27 cellular contexts compared by ENCODE assay signal in genomic region chr9:96045811-96046210, GRCh38.
"Had no signal": no experiment of that assay in that cellular context is flagged by ENCODE, and none has a peak within 500 bp of the region (broad histone marks: within the 10 kb centered on the region; RNA-seq: fewer than 3 reads in every experiment).

No MANE protein-coding gene starts in this region.

- H3K4me3 Mint-ChIP-seq: naive thymus-derived CD4-positive, alpha-beta T cell; natural killer cell; nephron progenitor cell; stimulated activated effector memory CD8-positive, alpha-beta T cell treated with anti-CD3 and anti-CD28 coated beads, Interleukin-12 subunit alpha, Interleukin-12 subunit beta, amount 100 ng/mL, for 72 hours; stimulated activated naive B cell treated with anti-CD40 and anti-IgM and Interleukin-4, amounts not matched to agents 10 μg/mL and 1 μg/mL and 100 μg/mL, for 72 hours; stimulated activated naive CD8-positive, alpha-beta T cell treated with anti-CD3 and anti-CD28 coated beads, Interleukin-15, Interleukin-2, amounts not matched to agents 100 ng/mL and 50 ng/mL, for 24 hours had no signal

- H3K9ac ChIP-seq: neural progenitor cell, parathyroid adenoma had no signal

- H3K27ac ChIP-seq: neural progenitor cell, ovary, parathyroid adenoma, prostate gland, right lobe of liver, sigmoid colon, thoracic aorta, thyroid gland, tibial nerve, upper lobe of left lung, vagina had no signal

- H3K27ac Mint-ChIP-seq: naive thymus-derived CD4-positive, alpha-beta T cell; natural killer cell; stimulated activated effector memory CD8-positive, alpha-beta T cell treated with anti-CD3 and anti-CD28 coated beads, Interleukin-12 subunit alpha, Interleukin-12 subunit beta, amount 100 ng/mL, for 72 hours; stimulated activated naive B cell treated with anti-CD40 and anti-IgM and Interleukin-4, amounts not matched to agents 10 μg/mL and 1 μg/mL and 100 μg/mL, for 72 hours; stimulated activated naive CD8-positive, alpha-beta T cell treated with anti-CD3 and anti-CD28 coated beads, Interleukin-15, Interleukin-2, amounts not matched to agents 100 ng/mL and 50 ng/mL, for 24 hours had no signal

- H3K36me3 ChIP-seq: neural progenitor cell, ovary, prostate gland, right lobe of liver, sigmoid colon, stomach, thoracic aorta, thyroid gland, tibial nerve, upper lobe of left lung, vagina had no signal

- H3K36me3 Mint-ChIP-seq: naive thymus-derived CD4-positive, alpha-beta T cell; natural killer cell; stimulated activated effector memory CD8-positive, alpha-beta T cell treated with anti-CD3 and anti-CD28 coated beads, Interleukin-12 subunit alpha, Interleukin-12 subunit beta, amount 100 ng/mL, for 72 hours; stimulated activated naive B cell treated with anti-CD40 and anti-IgM and Interleukin-4, amounts not matched to agents 10 μg/mL and 1 μg/mL and 100 μg/mL, for 72 hours had no signal

- H3K4me1 Mint-ChIP-seq: stimulated activated effector memory CD8-positive, alpha-beta T cell treated with anti-CD3 and anti-CD28 coated beads, Interleukin-12 subunit alpha, Interleukin-12 subunit beta, amount 100 ng/mL, for 72 hours had no signal

- ATAC-seq: naive thymus-derived CD4-positive, alpha-beta T cell; natural killer cell; right cardiac atrium; right lobe of liver; stimulated activated effector memory CD8-positive, alpha-beta T cell treated with anti-CD3 and anti-CD28 coated beads, Interleukin-12 subunit alpha, Interleukin-12 subunit beta, amount 100 ng/mL, for 72 hours; stimulated activated naive B cell treated with anti-CD40 and anti-IgM and Interleukin-4, amounts not matched to agents 10 μg/mL and 1 μg/mL and 100 μg/mL, for 72 hours had no signal

- H3K79me2 ChIP-seq: parathyroid adenoma had no signal

- H3K4me1 ChIP-seq: parathyroid adenoma had no signal

- DNase-seq: naive thymus-derived CD4-positive, alpha-beta T cell; natural killer cell; nephron progenitor cell; occipital lobe; ovary; right cardiac atrium; right lobe of liver; sigmoid colon; small intestine; stimulated activated CD4-positive, alpha-beta T cell treated with anti-CD3 and anti-CD28 coated beads, Interleukin-15, amount 100 ng/mL, for 24 hours; stimulated activated CD4-positive, alpha-beta T cell treated with anti-CD3 and anti-CD28 coated beads, Interleukin-2, amount 100 ng/mL, for 24 hours; stimulated activated CD4-positive, alpha-beta T cell treated with anti-CD3 and anti-CD28 coated beads, Interleukin-2, amount 100 ng/mL, for 48 hours; stimulated activated CD4-positive, alpha-beta T cell treated with anti-CD3 and anti-CD28 coated beads, Interleukin-4, amount 100 ng/mL, for 24 hours; stimulated activated naive B cell treated with anti-CD40 and anti-IgM and Interleukin-4, amounts not matched to agents 10 μg/mL and 1 μg/mL and 100 μg/mL, for 72 hours; stimulated activated naive CD4-positive, alpha-beta T cell treated with Interleukin-2 at 50 U/mL for 16 hours; stomach; thyroid gland; trophoblast cell; upper lobe of left lung had no signal

- H3K4me2 ChIP-seq: neural progenitor cell had no signal

- H3K9me3 Mint-ChIP-seq: naive thymus-derived CD4-positive, alpha-beta T cell; natural killer cell; stimulated activated effector memory CD8-positive, alpha-beta T cell treated with anti-CD3 and anti-CD28 coated beads, Interleukin-12 subunit alpha, Interleukin-12 subunit beta, amount 100 ng/mL, for 72 hours; stimulated activated naive CD8-positive, alpha-beta T cell treated with anti-CD3 and anti-CD28 coated beads, Interleukin-15, Interleukin-2, amounts not matched to agents 100 ng/mL and 50 ng/mL, for 24 hours had no signal

- H3K27me3 ChIP-seq: neural progenitor cell, ovary, right lobe of liver, sigmoid colon, stomach, thyroid gland, tibial nerve, upper lobe of left lung, vagina had no signal

- H3K9me3 ChIP-seq: ovary, prostate gland, right lobe of liver, sigmoid colon, stomach, thoracic aorta, thyroid gland, tibial nerve, upper lobe of left lung, vagina had no signal

- H2AFZ ChIP-seq: neural progenitor cell, parathyroid adenoma had no signal

- H3K4me3 ChIP-seq: neural progenitor cell, ovary, prostate gland, right lobe of liver, sigmoid colon, stomach, thoracic aorta, thyroid gland, tibial nerve, upper lobe of left lung, vagina had no signal

- H3K27me3 Mint-ChIP-seq: stimulated activated naive CD8-positive, alpha-beta T cell treated with anti-CD3 and anti-CD28 coated beads, Interleukin-15, Interleukin-2, amounts not matched to agents 100 ng/mL and 50 ng/mL, for 24 hours had no signal
